Comparison of ENCODE assay signal across 7 cellular contexts in the genomic region with DNA sequence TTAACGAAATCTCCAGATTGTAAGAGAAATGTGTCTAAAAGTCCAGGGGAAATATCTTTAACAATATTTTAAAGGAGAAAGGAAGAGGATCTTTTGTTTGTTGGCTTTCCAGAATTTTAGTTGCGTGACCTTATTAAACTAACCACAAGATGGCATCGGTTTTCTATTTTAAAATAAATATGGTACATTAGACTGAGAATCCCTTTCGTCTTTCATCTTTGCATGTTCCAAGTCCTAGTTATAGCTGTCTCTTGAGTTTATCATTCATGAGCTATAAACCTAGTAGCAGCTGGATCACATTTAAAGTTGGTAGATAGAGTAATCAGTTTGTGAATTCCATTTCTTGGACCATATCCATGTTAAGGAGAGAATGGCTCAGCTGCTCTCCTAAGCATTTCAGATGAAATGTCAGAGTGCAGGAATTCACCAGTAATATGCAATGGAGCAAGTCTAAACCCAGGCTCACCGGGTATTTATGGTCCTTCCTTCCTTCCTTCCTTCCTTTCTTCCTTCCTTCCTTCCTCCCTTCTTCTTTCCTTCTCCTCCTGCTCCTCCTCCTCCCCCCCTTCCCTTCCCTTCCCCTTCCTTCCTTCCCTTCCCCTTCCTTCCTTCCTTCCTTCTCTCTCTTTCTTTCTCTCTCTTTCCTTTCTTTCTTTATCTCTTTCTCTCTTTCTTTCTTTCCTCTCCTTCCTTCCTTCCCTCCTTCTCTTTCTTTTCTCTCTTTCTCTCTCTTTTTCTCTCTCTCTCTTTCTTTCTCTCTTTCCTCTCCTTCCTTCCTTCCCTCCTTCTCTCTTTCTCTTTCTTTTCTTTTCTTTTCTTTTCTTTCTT. TPM values are rescaled to one million over a fixed set of nuclear protein-coding genes. Genes with fewer than 3 reads are reported as not detected.
A peak's percentile ranks its signal among the peaks of the same experiment; 100 is the strongest.
DNase-seq lines count a peak whose midpoint lies in the region; ATAC-seq, FAIRE-seq and TF ChIP-seq lines count a peak whose summit lies in the region.

No MANE protein-coding gene starts in this region.

- intact Hi-C loops in K562 (cut with micrococcal nuclease): loop anchor here (2.0 to 5.0 kb wide), 4 partner anchors 111 to 796 kb away; no protein-coding TSS in a partner anchor

- H4K20me1 ChIP-seq in K562 (replicated peaks; ENCODE audit: control insufficient read depth, insufficient read depth, low read length): no peaks in the 10 kb centered on the region

- H3K79me2 ChIP-seq in K562 (ENCODE audit: control insufficient read depth, insufficient read depth, low read length): no peaks in the 10 kb centered on the region

- TF ChIP-seq CTCF in K562 (IDR thresholded peaks at IDR 0.05 in 2 of 3, conservative IDR thresholded peaks at IDR 0.05 in 1 of 3; ENCODE audit: insufficient read depth in 2 of 3, low read depth in 1 of 3, low read length in 3 of 3) (peak in 1 of 3 experiments; percentile 64; a peak in 2 of 6 replicates), kidney epithelial cell (IDR thresholded peaks at IDR 0.05; ENCODE audit: insufficient read depth, low read length, poor library complexity, severe bottlenecking) (peak; percentile 25), upper lobe of left lung (IDR thresholded peaks at IDR 0.05) (peak; percentile 16 to 49 (median 35))

- no peak overlapping the region for H2AFZ ChIP-seq in K562 (ENCODE audit: low read depth, low read length)

- WGBS in K562 (ENCODE audit: insufficient coverage, low coverage, missing lambda C conversion rate): 0% methylated on average over 5 of the region's 5 CpGs
- 7 to 8% methylated on average over 5 of the region's 5 CpGs for WGBS in upper lobe of left lung, 2 donors

- TF ChIP-seq EP300 in K562 (IDR thresholded peaks at IDR 0.05; ENCODE audit: low read length) (no peak), upper lobe of left lung (IDR thresholded peaks at IDR 0.05) (no peak)

- in situ Hi-C loops in K562 (cut with MboI): loop anchor here (5.0 to 10.0 kb wide), 2 partner anchors 211 to 788 kb away; no protein-coding TSS in a partner anchor

- ATAC-seq in K562 (peak; percentile 70), upper lobe of left lung (ENCODE audit: low FRiP score in 2 of 2) (peak in 1 of 2 donors; percentile 56), GM18502 (IDR thresholded peaks at IDR 0.05; ENCODE audit: poor library complexity, unreplicated experiment) (no peak)

- CTCF ChIA-PET in K562 (lab: Yijun Ruan, JAX; ENCODE audit: low intra/inter-chr PET ratio): interaction anchor here (0.8 to 1.9 kb wide), 3 partner anchors 210 to 794 kb away, joined by 3 to 17 read pairs (median 3); no protein-coding TSS in a partner anchor

- POLR2A ChIA-PET in K562 (lab: Yijun Ruan, JAX): interaction anchor here (0.9 kb wide), 1 partner anchor 10 kb away, joined by 4 read pairs; no protein-coding TSS in a partner anchor

- no peak overlapping the region for H3K4me3 ChIP-seq in K562
- H3K4me3 ChIP-seq in kidney epithelial cell (ENCODE audit: low read depth, low read length): no peak overlapping the region
- no peak overlapping the region for H3K4me3 ChIP-seq in upper lobe of left lung

- no peak overlapping the region for H3K4me2 ChIP-seq in K562 (ENCODE audit: insufficient read depth, low read length)

- H3K27ac ChIP-seq in K562 (ENCODE audit: extremely low read depth, low read depth, low read length) (no peak overlapping the region), upper lobe of left lung (no peak overlapping the region)

- H3K36me3 ChIP-seq in K562 (ENCODE audit: control insufficient read depth, insufficient read depth, low read length): no peaks in the 10 kb centered on the region
- H3K36me3 ChIP-seq in kidney epithelial cell (ENCODE audit: control insufficient read depth, insufficient read depth, low read length): no peaks in the 10 kb centered on the region
- no peaks in the 10 kb centered on the region for H3K36me3 ChIP-seq in upper lobe of left lung

- H3K27me3 ChIP-seq in K562 (ENCODE audit: control insufficient read depth in 2 of 2, insufficient read depth in 2 of 2, low read length in 2 of 2) (no peaks in the 10 kb centered on the region; a peak in 1 of 5 replicates), kidney epithelial cell (ENCODE audit: control insufficient read depth, insufficient read depth, low read length) (no peaks in the 10 kb centered on the region), upper lobe of left lung (no peaks in the 10 kb centered on the region)

- peak; percentile 49 for DNase-seq in GM04503 (ENCODE audit: low read depth)
- peak; percentile 40 for DNase-seq in NCI-H1105 treated with DMSO at 0.1 percent for 48 hours (lab: John Stamatoyannopoulos, UW)
- DNase-seq in K562 (ENCODE audit: extremely low read depth in 1 of 4, low spot score in 3 of 4): peak in 2 of 4 experiments; percentile 6 to 22
- no peak for DNase-seq in kidney epithelial cell (ENCODE audit: low read depth)
- DNase-seq in upper lobe of left lung: no peak
- no peak for DNase-seq in activated CD4-positive, CD25-positive, alpha-beta regulatory T cell (lab: John Stamatoyannopoulos, UW)

- H3K9me3 ChIP-seq in K562 (replicated peaks; ENCODE audit: control insufficient read depth, insufficient read depth, low read depth, low read length) (no peaks in the 10 kb centered on the region), upper lobe of left lung (no peaks in the 10 kb centered on the region)

- no TSS peak for BruUV-seq in K562 (replicated peaks; lab: Mats Ljungman, UMichigan)

- TF ChIP-seq POLR2A in K562 (conservative IDR thresholded peaks at IDR 0.05) (no peak), upper lobe of left lung (IDR thresholded peaks at IDR 0.05) (no peak)

- FAIRE-seq in K562 (lab: Jason Lieb, UNC): peak; percentile 64

- no peaks in the 10 kb centered on the region for H3K4me1 ChIP-seq in K562 (replicated peaks in 1 of 2; ENCODE audit: control insufficient read depth in 2 of 2, insufficient read depth in 2 of 2, low read length in 2 of 2)
- H3K4me1 ChIP-seq in upper lobe of left lung: no peaks in the 10 kb centered on the region

- peak; percentile 58 to 71 for TF ChIP-seq RAD21 in K562 (CRISPR knock-in tag; conservative IDR thresholded peaks at IDR 0.05 in 1 of 2, IDR thresholded peaks at IDR 0.05 in 1 of 2)

- H3K9me1 ChIP-seq in K562 (ENCODE audit: control insufficient read depth, insufficient read depth, low read length): no peaks in the 10 kb centered on the region

- no peak overlapping the region for H3K9ac ChIP-seq in K562 (ENCODE audit: insufficient read depth in 1 of 2, low read depth in 2 of 2, low read length in 2 of 2)

TF ChIP-seq in K562, 482 proteins besides CTCF, POLR2A, EP300 and RAD21 (continues in another document):
- TF ChIP-seq, protein P1, sequence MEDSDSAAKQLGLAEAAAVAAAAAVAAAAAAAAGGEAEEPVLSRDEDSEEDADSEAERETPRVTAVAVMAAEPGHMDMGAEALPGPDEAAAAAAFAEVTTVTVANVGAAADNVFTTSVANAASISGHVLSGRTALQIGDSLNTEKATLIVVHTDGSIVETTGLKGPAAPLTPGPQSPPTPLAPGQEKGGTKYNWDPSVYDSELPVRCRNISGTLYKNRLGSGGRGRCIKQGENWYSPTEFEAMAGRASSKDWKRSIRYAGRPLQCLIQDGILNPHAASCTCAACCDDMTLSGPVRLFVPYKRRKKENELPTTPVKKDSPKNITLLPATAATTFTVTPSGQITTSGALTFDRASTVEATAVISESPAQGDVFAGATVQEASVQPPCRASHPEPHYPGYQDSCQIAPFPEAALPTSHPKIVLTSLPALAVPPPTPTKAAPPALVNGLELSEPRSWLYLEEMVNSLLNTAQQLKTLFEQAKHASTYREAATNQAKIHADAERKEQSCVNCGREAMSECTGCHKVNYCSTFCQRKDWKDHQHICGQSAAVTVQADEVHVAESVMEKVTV (CRISPR knock-in tag; IDR thresholded peaks at IDR 0.05): peak; percentile 25; the same call in 1 of the 2 replicates
- 0 out of 2 replicates have a peak, but pooled peaks have one; percentile 6 for TF ChIP-seq HINFP (tag; conservative IDR thresholded peaks at IDR 0.05; ENCODE audit: low read depth)

RNA-seq across cellular contexts. Expression of gene RAB18, which starts 57.8 kb away (rescaled TPM):
- total RNA-seq in K562 (2011; cell fraction: chromatin; rRNA removed; ENCODE audit: low replicate concordance): 28.2 and 92.9 TPM in 2 replicates
- 12.0 and 14.6 TPM in 2 replicates for total RNA-seq in K562 (2011; cell fraction: nucleolus; rRNA removed)
- 50.4 and 96.9 TPM in 2 replicates for total RNA-seq in K562 (2011; cell fraction: nucleoplasm; rRNA removed)
- total RNA-seq in K562 (2014; rRNA removed): 10.5 and 11.2 TPM in 2 replicates
- 35.9 and 42.1 TPM in 2 replicates for total RNA-seq in K562 (2014; rRNA removed; fragmentation: Illumina TruSeq; extraction: Trizol)
- 23.5 and 30.0 TPM in 2 replicates for total RNA-seq in K562 (2015; rRNA removed; fragmentation: Illumina TruSeq; extraction: Trizol)
- total RNA-seq in K562 (2021): 32.5 and 37.4 TPM in 2 replicates
- 29.5 and 41.0 TPM in 2 replicates for polyA plus RNA-seq in K562 (2011; rRNA removed)
- 4.5 and 9.8 TPM in 2 replicates for polyA plus RNA-seq in K562 (2011; cell fraction: cytosol; rRNA removed)
- 14.9 and 40.7 TPM in 2 replicates for polyA plus RNA-seq in K562 (2011; cell fraction: nucleus; rRNA removed)
- 23.9 and 29.4 TPM in 2 replicates for polyA plus RNA-seq in K562 (2012)
- polyA plus RNA-seq in K562 (2014; fragmentation: Illumina TruSeq; extraction: Trizol): 19.6 and 21.4 TPM in 2 replicates
- 10 to 100 TPM; 38.6 to 46.3 TPM for polyA plus RNA-seq in K562 (2014; fragmentation: Nextera tagmentation; extraction: Ambion mirVana)
- 21.8 and 22.7 TPM in 2 replicates for polyA plus RNA-seq in K562 (2014; rRNA removed)
- 27.8 and 27.9 TPM in 2 replicates for polyA minus RNA-seq in K562 (2011; rRNA and poly(A)+ RNA removed)
- polyA minus RNA-seq in K562 (2011; cell fraction: cytosol; rRNA and poly(A)+ RNA removed): 6.9 and 13.0 TPM in 2 replicates
- polyA minus RNA-seq in K562 (2011; cell fraction: nucleus; rRNA and poly(A)+ RNA removed): 19.4 and 34.5 TPM in 2 replicates
- total RNA-seq in kidney epithelial cell: 45.9 and 46.8 TPM in 2 replicates
- total RNA-seq in upper lobe of left lung: 10 to 100 TPM; 27.9 to 91.3 (median 45.0) TPM

Comparison
In these comparisons a context has a peak if more than half of its experiments do, and no peak if none do; other contexts are left out.
1. DNase-seq: peak in GM04503 (single experiment) and NCI-H1105 treated with DMSO at 0.1 percent for 48 hours (single experiment); none in kidney epithelial cell (single experiment), upper lobe of left lung (0 of 2) and activated CD4-positive, CD25-positive, alpha-beta regulatory T cell (0 of 4).